Comparison of ENCODE assay signal across 24 cellular contexts in the genomic region with DNA sequence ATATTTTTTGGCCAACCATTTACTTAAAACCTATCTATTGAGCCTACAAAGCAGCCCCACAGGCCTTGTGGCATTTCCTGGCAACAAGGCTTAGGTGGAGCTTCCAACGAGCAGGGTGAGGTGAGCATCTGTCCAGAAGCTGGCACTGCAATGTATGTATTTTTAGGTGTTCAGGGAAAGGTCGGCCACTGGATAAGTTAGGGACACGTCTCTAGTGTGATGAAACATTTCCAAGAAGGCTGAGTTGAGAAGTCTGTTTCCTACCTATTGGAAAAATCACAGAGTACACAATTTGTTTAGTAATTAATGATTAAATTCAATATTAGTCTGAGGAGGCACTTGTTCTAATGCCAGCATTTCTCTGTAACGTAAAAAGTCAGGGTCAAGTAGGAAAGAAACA.
"Had no signal": no experiment of that assay in that cellular context is flagged by ENCODE, and none has a peak within 500 bp of the region (broad histone marks: within the 10 kb centered on the region; RNA-seq: fewer than 3 reads in every experiment).

No MANE protein-coding gene starts in this region.

- DNase-seq: activated CD4-positive, alpha-beta T cell treated with anti-CD3 and anti-CD28 coated beads for 1 hour; activated CD4-positive, alpha-beta T cell treated with anti-CD3 and anti-CD28 coated beads, Interleukin-2, amount 50 U/mL, for 4 hours; activated CD8-positive, alpha-beta memory T cell treated with anti-CD3 and anti-CD28 coated beads for 24 hours; activated CD8-positive, alpha-beta memory T cell treated with anti-CD3 and anti-CD28 coated beads, Interleukin-2, amount 50 U/mL, for 4 hours; activated T-cell treated with anti-CD3 and anti-CD28 coated beads, Interleukin-2, amount 50 U/mL, for 24 hours; adrenal gland; cerebellar nuclear complex; effector CD4-positive, alpha-beta T cell; foreskin fibroblast; hippocampal formation; kidney glomerular epithelial cell; ovary; sigmoid colon; stimulated activated CD4-positive, alpha-beta T cell treated with anti-CD3 and anti-CD28 coated beads, Interleukin-2, amount 100 ng/mL, for 48 hours; stimulated activated CD8-positive, alpha-beta memory T cell treated with anti-CD3 and anti-CD28 coated beads, Interleukin-4, amount 100 ng/mL, for 48 hours; stimulated activated naive B cell treated with anti-CD40 and anti-IgM and Interleukin-4, amounts not matched to agents 10 μg/mL and 1 μg/mL and 100 μg/mL, for 72 hours; T-helper 9 cell; testis had no signal

- H3K27me3 Mint-ChIP-seq: activated T-helper 17 cell treated with anti-CD3 and anti-CD28 coated beads, Interleukin-2, amount 50 U/mL, for 72 hours had no signal

- H3K4me3 Mint-ChIP-seq: activated T-cell treated with anti-CD3 and anti-CD28 coated beads, Interleukin-2, amount 50 U/mL, for 24 hours; activated T-helper 17 cell treated with anti-CD3 and anti-CD28 coated beads, Interleukin-2, amount 50 U/mL, for 72 hours; natural killer cell treated with Interleukin-12 subunit alpha and Interleukin-12 subunit beta and Interleukin-15 and Interleukin-18, amount 100 ng/mL, for 72 hours; stimulated activated naive B cell treated with anti-CD40 and anti-IgM and Interleukin-4, amounts not matched to agents 10 μg/mL and 1 μg/mL and 100 μg/mL, for 72 hours had no signal

- H3K27me3 ChIP-seq: adrenal gland, ovary, sigmoid colon, SJSA1, testis, upper lobe of left lung had no signal

- H3K36me3 Mint-ChIP-seq: activated naive CD4-positive, alpha-beta T cell treated with anti-CD3 and anti-CD28 coated beads, Interleukin-2, amount 50 U/mL, for 72 hours; natural killer cell treated with Interleukin-12 subunit alpha and Interleukin-12 subunit beta and Interleukin-15 and Interleukin-18, amount 100 ng/mL, for 72 hours; stimulated activated naive B cell treated with anti-CD40 and anti-IgM and Interleukin-4, amounts not matched to agents 10 μg/mL and 1 μg/mL and 100 μg/mL, for 72 hours had no signal

- ATAC-seq: activated naive CD4-positive, alpha-beta T cell treated with anti-CD3 and anti-CD28 coated beads, Interleukin-2, amount 50 U/mL, for 72 hours; activated T-helper 17 cell treated with anti-CD3 and anti-CD28 coated beads, Interleukin-2, amount 50 U/mL, for 72 hours; natural killer cell treated with Interleukin-12 subunit alpha and Interleukin-12 subunit beta and Interleukin-15 and Interleukin-18, amount 100 ng/mL, for 72 hours; stimulated activated naive B cell treated with anti-CD40 and anti-IgM and Interleukin-4, amounts not matched to agents 10 μg/mL and 1 μg/mL and 100 μg/mL, for 72 hours had no signal

- H3K9me3 ChIP-seq: adrenal gland, ovary, sigmoid colon, SJSA1, testis, upper lobe of left lung had no signal

- H3K36me3 ChIP-seq: adrenal gland, ovary, sigmoid colon, SJSA1, upper lobe of left lung had no signal

- H3K27ac ChIP-seq: adrenal gland, sigmoid colon, SJSA1, upper lobe of left lung had no signal

- H3K4me3 ChIP-seq: adrenal gland, lung, ovary, sigmoid colon, SJSA1, testis, upper lobe of left lung had no signal

- H3K4me1 Mint-ChIP-seq: activated T-helper 17 cell treated with anti-CD3 and anti-CD28 coated beads, Interleukin-2, amount 50 U/mL, for 72 hours; stimulated activated naive B cell treated with anti-CD40 and anti-IgM and Interleukin-4, amounts not matched to agents 10 μg/mL and 1 μg/mL and 100 μg/mL, for 72 hours had no signal

- H3K4me1 ChIP-seq: adrenal gland had no signal

- H3K9me3 Mint-ChIP-seq: activated naive CD4-positive, alpha-beta T cell treated with anti-CD3 and anti-CD28 coated beads, Interleukin-2, amount 50 U/mL, for 72 hours; activated T-cell treated with anti-CD3 and anti-CD28 coated beads, Interleukin-2, amount 50 U/mL, for 24 hours; activated T-helper 17 cell treated with anti-CD3 and anti-CD28 coated beads, Interleukin-2, amount 50 U/mL, for 72 hours; natural killer cell treated with Interleukin-12 subunit alpha and Interleukin-12 subunit beta and Interleukin-15 and Interleukin-18, amount 100 ng/mL, for 72 hours; stimulated activated naive B cell treated with anti-CD40 and anti-IgM and Interleukin-4, amounts not matched to agents 10 μg/mL and 1 μg/mL and 100 μg/mL, for 72 hours had no signal

- H3K27ac Mint-ChIP-seq: activated naive CD4-positive, alpha-beta T cell treated with anti-CD3 and anti-CD28 coated beads, Interleukin-2, amount 50 U/mL, for 72 hours; activated T-cell treated with anti-CD3 and anti-CD28 coated beads, Interleukin-2, amount 50 U/mL, for 24 hours; activated T-helper 17 cell treated with anti-CD3 and anti-CD28 coated beads, Interleukin-2, amount 50 U/mL, for 72 hours; natural killer cell treated with Interleukin-12 subunit alpha and Interleukin-12 subunit beta and Interleukin-15 and Interleukin-18, amount 100 ng/mL, for 72 hours; stimulated activated naive B cell treated with anti-CD40 and anti-IgM and Interleukin-4, amounts not matched to agents 10 μg/mL and 1 μg/mL and 100 μg/mL, for 72 hours had no signal
